8 cellular contexts compared by ENCODE assay signal in the genomic region with DNA sequence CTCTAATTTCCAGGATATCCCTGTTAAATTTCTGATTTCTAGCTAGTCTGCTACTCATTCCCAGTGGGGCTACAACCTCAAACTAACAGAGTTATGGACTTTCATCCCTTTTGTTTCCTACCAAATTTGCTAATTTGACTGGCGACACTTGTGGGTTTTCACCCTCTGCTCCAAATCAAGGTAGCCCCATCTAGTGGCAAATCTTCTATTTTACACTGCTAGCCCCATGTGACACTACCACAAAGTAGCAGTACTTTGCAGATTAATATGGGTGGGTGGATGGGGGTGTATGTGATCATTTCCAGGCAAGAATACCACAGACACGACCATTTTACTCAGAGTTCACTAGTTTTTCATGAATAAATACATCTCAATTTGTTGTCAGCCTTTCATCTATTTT.
DNase-seq lines count a peak whose midpoint lies in the region; ATAC-seq and TF ChIP-seq lines count a peak whose summit lies in the region.

No MANE protein-coding gene starts in this region.

- in situ Hi-C loops in SK-MEL-5 (cut with HindIII; ENCODE audit: low pct_unique_long_range_greater_than_20kb, low sequenced_read_pairs), result no loop called here

- H3K4me1 ChIP-seq in foreskin keratinocyte, result no peaks in the 10 kb centered on the region

- H3K4me3 ChIP-seq in MG63, result no peak overlapping the region

- no peak overlapping the region for H3K27ac ChIP-seq in foreskin keratinocyte

- no peaks in the 10 kb centered on the region for H3K27me3 ChIP-seq in foreskin keratinocyte
- H3K27me3 ChIP-seq in MG63, result no peaks in the 10 kb centered on the region

- H3K36me3 ChIP-seq in MG63, result no peaks in the 10 kb centered on the region

- DNase-seq in COLO829 (ENCODE audit: low spot score) (peak; percentile 28), SK-MEL-5 (ENCODE audit: low read depth, low spot score) (peak; percentile 49), foreskin keratinocyte (peak in 1 of 2 donors; percentile 13), GF-D8 (lab: John Stamatoyannopoulos, UW) (no peak), MG63 (no peak), anterior cingulate cortex (lab: John Stamatoyannopoulos, UW) (no peak)

- peak; percentile 68 for TF ChIP-seq CTCF in foreskin keratinocyte (conservative IDR thresholded peaks at IDR 0.05)

- no peaks in the 10 kb centered on the region for H3K9me3 ChIP-seq in MG63

- ATAC-seq in GM18907 (IDR thresholded peaks at IDR 0.05; ENCODE audit: unreplicated experiment) (peak; percentile 85), HG03354 (IDR thresholded peaks at IDR 0.05; ENCODE audit: poor library complexity, severe bottlenecking, unreplicated experiment) (peak; percentile 93), foreskin keratinocyte (peak; percentile 65)

Comparison
In these comparisons a context has a peak if more than half of its experiments do, and no peak if none do; other contexts are left out.
1. DNase-seq: peak in COLO829 (single experiment) and SK-MEL-5 (single experiment); none in GF-D8 (single experiment), MG63 (single experiment) and anterior cingulate cortex (0 of 58).
2. Peak in every context shown above with its lines, with median percentiles within 50 percentile points of each other: ATAC-seq.